Comparison of ENCODE assay signal across 8 cellular contexts in genomic region chrX:49878128-49878833, GRCh38. TPM values are rescaled to one million over a fixed set of nuclear protein-coding genes. Genes with fewer than 3 reads are reported as not detected.
A peak's percentile ranks its signal among the peaks of the same experiment; 100 is the strongest.
DNase-seq lines count a peak whose midpoint lies in the region; ATAC-seq and TF ChIP-seq lines count a peak whose summit lies in the region.

No MANE protein-coding gene starts in this region.

- H3K36me3 Mint-ChIP-seq in activated B cell treated with CpG ODN at 0.5 μM for 24 hours (ENCODE audit: low read depth) (no peaks in the 10 kb centered on the region), glutamatergic neuron (ENCODE audit: unreplicated experiment) (no peaks in the 10 kb centered on the region)

- H3K4me1 Mint-ChIP-seq in activated B cell treated with CpG ODN at 0.5 μM for 24 hours (peaks cover 30% of the 10 kb centered on the region), glutamatergic neuron (ENCODE audit: low read depth, unreplicated experiment) (no peaks in the 10 kb centered on the region)

- H3K27me3 Mint-ChIP-seq in activated B cell treated with CpG ODN at 0.5 μM for 24 hours (no peaks in the 10 kb centered on the region), glutamatergic neuron (ENCODE audit: unreplicated experiment) (no peaks in the 10 kb centered on the region)

- intact Hi-C loops in activated B cell treated with CpG ODN at 0.5 μM for 24 hours (cut with micrococcal nuclease) = loop anchor here (2.0 to 5.0 kb wide), 2 partner anchors 41 to 686 kb away; no protein-coding TSS in a partner anchor

- TF ChIP-seq CTCF in GM06990 (IDR thresholded peaks at IDR 0.05; ENCODE audit: insufficient read depth, low read length, poor library complexity, severe bottlenecking) (no peak), activated B cell treated with CpG ODN at 0.5 μM for 24 hours (IDR thresholded peaks at IDR 0.05) (no peak), glutamatergic neuron (IDR thresholded peaks at IDR 0.05; ENCODE audit: partially characterized antibody, unreplicated experiment) (no peak)

- ATAC-seq in activated B cell treated with CpG ODN at 0.5 μM for 24 hours (ENCODE audit: low read depth) (no peak), HG02759 (IDR thresholded peaks at IDR 0.05; ENCODE audit: unreplicated experiment) (no peak)

- H3K4me3 ChIP-seq in GM06990 (replicated peaks; ENCODE audit: low read depth, low read length) = peak overlapping the region; percentile 67; the same call in 1 of the 2 replicates

- DNase-seq in GM06990 (ENCODE audit: extremely low read depth, insufficient read length) = no peak
- peak; percentile 13 for DNase-seq in activated B cell treated with CpG ODN at 0.5 μM for 24 hours
- peak; percentile 34 for DNase-seq in glutamatergic neuron
- peak; percentile 11 for DNase-seq in putamen (ENCODE audit: low spot score)
- no peak for DNase-seq in SKM-1 (lab: John Stamatoyannopoulos, UW; ENCODE audit: unreplicated experiment)
- DNase-seq in DMS 273 treated with DMSO at 0.1 percent for 48 hours (lab: John Stamatoyannopoulos, UW) = no peak
- no peak for DNase-seq in kidney tubule cell (ENCODE audit: low spot score)

- POLR2A ChIA-PET in activated B cell treated with CpG ODN at 0.5 μM for 24 hours (lab: Charles Lee) = interaction anchor here (0.8 to 1.6 kb wide), 2 partner anchors 44 to 45 kb away, joined by 3 to 6 read pairs; partner anchors contain the start of gene CLCN5

- no peaks in the 10 kb centered on the region for H3K36me3 ChIP-seq in GM06990 (ENCODE audit: control insufficient read depth, insufficient read depth, low read length)

- CTCF ChIA-PET in activated B cell treated with CpG ODN at 0.5 μM for 24 hours (lab: Charles Lee) = interaction anchor here (0.8 to 1.9 kb wide), 2 partner anchors 33 to 41 kb away, joined by 4 to 5 read pairs; no protein-coding TSS in a partner anchor

- H3K27ac Mint-ChIP-seq in activated B cell treated with CpG ODN at 0.5 μM for 24 hours (peak overlapping the region; percentile 78), glutamatergic neuron (ENCODE audit: unreplicated experiment) (peak overlapping the region; percentile 73)

- no peaks in the 10 kb centered on the region for H3K27me3 ChIP-seq in GM06990 (replicated peaks; ENCODE audit: control insufficient read depth, insufficient read depth, low read length)

- H3K9me3 Mint-ChIP-seq in activated B cell treated with CpG ODN at 0.5 μM for 24 hours (no peaks in the 10 kb centered on the region), glutamatergic neuron (ENCODE audit: unreplicated experiment) (peaks cover 1% of the 10 kb centered on the region)

- peak overlapping the region; percentile 81 for H3K4me3 Mint-ChIP-seq in activated B cell treated with CpG ODN at 0.5 μM for 24 hours
- peak overlapping the region; percentile 79 for H3K4me3 Mint-ChIP-seq in glutamatergic neuron (ENCODE audit: unreplicated experiment)

RNA-seq across cellular contexts. Expression of gene USP27X, which starts 1.0 kb away (rescaled TPM):
- total RNA-seq in activated B cell treated with CpG ODN at 0.5 μM for 24 hours (2.3 and 2.8 TPM in 2 replicates), glutamatergic neuron (ENCODE audit: unreplicated experiment) (4.2 TPM)

RNA-seq across cellular contexts. Expression of gene CLCN5, which starts 44.1 kb away (rescaled TPM):
- 2.8 and 4.2 TPM in 2 replicates for total RNA-seq in activated B cell treated with CpG ODN at 0.5 μM for 24 hours
- 34.7 TPM for total RNA-seq in glutamatergic neuron (ENCODE audit: unreplicated experiment)

RNA-seq across cellular contexts. Expression of gene PAGE4, which starts 49.2 kb away (rescaled TPM):
- total RNA-seq in activated B cell treated with CpG ODN at 0.5 μM for 24 hours (not detected in 2 replicates), glutamatergic neuron (ENCODE audit: unreplicated experiment) (not detected)

Comparison
In these comparisons a context has a peak if more than half of its experiments do, and no peak if none do; other contexts are left out.
1. DNase-seq: peak in activated B cell treated with CpG ODN at 0.5 μM for 24 hours (single experiment), glutamatergic neuron (single experiment) and putamen (single experiment); none in GM06990 (single experiment), SKM-1 (single experiment), DMS 273 treated with DMSO at 0.1 percent for 48 hours (single experiment) and kidney tubule cell (single experiment).